Comparison of ENCODE assay signal across 21 cellular contexts in genomic region chr6:113458368-113459010, GRCh38.
DNase-seq lines count a peak whose midpoint lies in the region; ATAC-seq and TF ChIP-seq lines count a peak whose summit lies in the region.
"Had no signal": no experiment of that assay in that cellular context is flagged by ENCODE, and none has a peak within 500 bp of the region (broad histone marks: within the 10 kb centered on the region; RNA-seq: fewer than 3 reads in every experiment).

No MANE protein-coding gene starts in this region.

- no peak overlapping the region for H3K4me3 Mint-ChIP-seq in endothelial cell (ENCODE audit: unreplicated experiment)
- H3K4me3 Mint-ChIP-seq: dendritic cell treated with granulocyte-macrophage colony-stimulating factor and Interleukin-4, amounts not matched to agents 40 ng/mL and 50 ng/mL, for 4 days; stimulated activated naive CD8-positive, alpha-beta T cell treated with anti-CD3 and anti-CD28 coated beads, Interleukin-15, Interleukin-2, amounts not matched to agents 100 ng/mL and 50 ng/mL, for 24 hours had no signal

- TF ChIP-seq CTCF in endothelial cell (IDR thresholded peaks at IDR 0.05; ENCODE audit: unreplicated experiment): no peak

- H3K4me1 Mint-ChIP-seq in endothelial cell (ENCODE audit: unreplicated experiment): peaks cover 19% of the 10 kb centered on the region

- H3K27me3 Mint-ChIP-seq in endothelial cell (ENCODE audit: unreplicated experiment): no peaks in the 10 kb centered on the region
- H3K27me3 Mint-ChIP-seq: dendritic cell treated with granulocyte-macrophage colony-stimulating factor and Interleukin-4, amounts not matched to agents 40 ng/mL and 50 ng/mL, for 4 days had no signal

- peak; percentile 48 for ATAC-seq in left lobe of liver
- ATAC-seq: esophagus mucosa, left colon, mucosa of descending colon, Panc1 had no signal

- no peaks in the 10 kb centered on the region for H3K9me3 Mint-ChIP-seq in endothelial cell (ENCODE audit: unreplicated experiment)
- H3K9me3 Mint-ChIP-seq: dendritic cell treated with granulocyte-macrophage colony-stimulating factor and Interleukin-4, amounts not matched to agents 40 ng/mL and 50 ng/mL, for 4 days; stimulated activated naive CD8-positive, alpha-beta T cell treated with anti-CD3 and anti-CD28 coated beads, Interleukin-15, Interleukin-2, amounts not matched to agents 100 ng/mL and 50 ng/mL, for 24 hours had no signal

- no peaks in the 10 kb centered on the region for H3K36me3 Mint-ChIP-seq in endothelial cell (ENCODE audit: low read depth, unreplicated experiment)
- H3K36me3 Mint-ChIP-seq: type B pancreatic cell had no signal

- no peak overlapping the region for H3K27ac Mint-ChIP-seq in endothelial cell (ENCODE audit: unreplicated experiment)
- H3K27ac Mint-ChIP-seq: dendritic cell treated with granulocyte-macrophage colony-stimulating factor and Interleukin-4, amounts not matched to agents 40 ng/mL and 50 ng/mL, for 4 days; stimulated activated naive CD8-positive, alpha-beta T cell treated with anti-CD3 and anti-CD28 coated beads, Interleukin-15, Interleukin-2, amounts not matched to agents 100 ng/mL and 50 ng/mL, for 24 hours; type B pancreatic cell had no signal

- peak; percentile 92 for DNase-seq in M059J (ENCODE audit: low read depth)
- peak; percentile 46 for DNase-seq in astrocyte of the hippocampus (ENCODE audit: low read depth, low spot score)
- DNase-seq in left lobe of liver (ENCODE audit: low spot score): no peak
- DNase-seq in retina: peak; percentile 32
- no peak for DNase-seq in NCI-H2107 (lab: John Stamatoyannopoulos, UW)
- no peak for DNase-seq in endothelial cell (ENCODE audit: low spot score)
- DNase-seq in NCI-H1694 treated with DMSO at 0.1 percent for 48 hours (lab: John Stamatoyannopoulos, UW): no peak
- DNase-seq: activated naive CD4-positive, alpha-beta T cell treated with anti-CD3 and anti-CD28 coated beads, Interleukin-2, amount 50 U/mL, for 16 hours; activated T-cell treated with anti-CD3 and anti-CD28 coated beads, Interleukin-2, amount 50 U/mL, for 48 hours; GM23248; left colon; mucosa of descending colon; NCI-H1436; NCI-H82; stimulated activated CD4-positive, alpha-beta T cell treated with anti-CD3 and anti-CD28 coated beads, Interleukin-1b, Interleukin-23, amount 100 ng/mL, for 48 hours; T-helper 9 cell had no signal

Comparison
In these comparisons a context has a peak if more than half of its experiments do, and no peak if none do; other contexts are left out.
1. DNase-seq: peak in M059J (single experiment), astrocyte of the hippocampus (single experiment) and retina (single experiment); none in left lobe of liver (single experiment), NCI-H2107 (single experiment), endothelial cell (single experiment) and NCI-H1694 treated with DMSO at 0.1 percent for 48 hours (single experiment).